8 cellular contexts compared by ENCODE assay signal in the genomic region with DNA sequence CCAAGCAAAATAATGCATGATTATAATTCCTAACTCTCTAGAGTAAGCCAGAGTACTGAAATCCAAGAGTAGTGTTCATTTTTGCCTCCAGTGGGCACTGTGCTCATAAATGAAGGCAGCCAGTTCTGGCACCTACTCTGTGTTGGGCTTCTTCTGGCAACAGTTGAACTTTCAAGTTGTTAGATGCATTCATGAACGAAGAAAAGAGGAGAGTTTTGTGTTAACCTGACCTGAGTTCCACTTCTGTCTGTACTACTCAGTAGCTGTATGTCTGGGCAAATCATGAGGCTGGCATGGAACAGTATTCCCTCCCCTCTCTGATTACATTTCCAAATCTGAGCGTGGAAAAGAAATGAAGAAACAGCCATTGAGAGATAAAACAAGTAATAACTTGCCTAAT. TPM values are rescaled to one million over a fixed set of nuclear protein-coding genes. Genes with fewer than 3 reads are reported as not detected.
DNase-seq lines count a peak whose midpoint lies in the region; ATAC-seq and TF ChIP-seq lines count a peak whose summit lies in the region.

No MANE protein-coding gene starts in this region.

- no peak overlapping the region for H3K4me3 Mint-ChIP-seq in chondrocyte (ENCODE audit: unreplicated experiment)
- H3K4me3 Mint-ChIP-seq in T-helper 2 cell treated with Interferon-gamma antibody and Interleukin-4, amounts not matched to agents 5 μg/mL and 100 μg/mL, for 36 hours: no peak overlapping the region

- peak; percentile 64 for TF ChIP-seq CTCF in LNCAP (IDR thresholded peaks at IDR 0.05)
- TF ChIP-seq CTCF in chondrocyte (IDR thresholded peaks at IDR 0.05): peak; percentile 83

- no peaks in the 10 kb centered on the region for H3K27me3 Mint-ChIP-seq in chondrocyte (ENCODE audit: low read depth)
- peaks cover 2% of the 10 kb centered on the region for H3K27me3 Mint-ChIP-seq in T-helper 2 cell treated with Interferon-gamma antibody and Interleukin-4, amounts not matched to agents 5 μg/mL and 100 μg/mL, for 36 hours (ENCODE audit: low read depth)

- H3K4me1 Mint-ChIP-seq in chondrocyte (ENCODE audit: low read depth): peaks cover 13% of the 10 kb centered on the region
- no peaks in the 10 kb centered on the region for H3K4me1 Mint-ChIP-seq in T-helper 2 cell treated with Interferon-gamma antibody and Interleukin-4, amounts not matched to agents 5 μg/mL and 100 μg/mL, for 36 hours (ENCODE audit: low read depth)

- H3K27ac Mint-ChIP-seq in chondrocyte (ENCODE audit: unreplicated experiment): no peak overlapping the region
- no peak overlapping the region for H3K27ac Mint-ChIP-seq in T-helper 2 cell treated with Interferon-gamma antibody and Interleukin-4, amounts not matched to agents 5 μg/mL and 100 μg/mL, for 36 hours

- no peak for ATAC-seq in HG02678 (IDR thresholded peaks at IDR 0.05; ENCODE audit: unreplicated experiment)

- H3K36me3 Mint-ChIP-seq in chondrocyte (ENCODE audit: low read depth): no peaks in the 10 kb centered on the region
- H3K36me3 Mint-ChIP-seq in T-helper 2 cell treated with Interferon-gamma antibody and Interleukin-4, amounts not matched to agents 5 μg/mL and 100 μg/mL, for 36 hours (ENCODE audit: low read depth): no peaks in the 10 kb centered on the region

- no peaks in the 10 kb centered on the region for H3K9me3 Mint-ChIP-seq in chondrocyte (ENCODE audit: low read depth)
- H3K9me3 Mint-ChIP-seq in T-helper 2 cell treated with Interferon-gamma antibody and Interleukin-4, amounts not matched to agents 5 μg/mL and 100 μg/mL, for 36 hours: no peaks in the 10 kb centered on the region

- peak; percentile 16 for DNase-seq in SKM-1 treated with dmso at 0.1 percent for 144 hours (lab: John Stamatoyannopoulos, UW; ENCODE audit: unreplicated experiment)
- no peak for DNase-seq in SKM-1 (lab: John Stamatoyannopoulos, UW; ENCODE audit: unreplicated experiment)
- no peak for DNase-seq in chondrocyte (ENCODE audit: low spot score)
- peak; percentile 31 for DNase-seq in mucosa of gallbladder (ENCODE audit: low spot score)
- DNase-seq in activated effector memory CD4-positive, alpha-beta T cell treated with anti-CD3 and anti-CD28 coated beads, Interleukin-2, amount 50 U/mL, for 16 hours: no peak
- DNase-seq in T-helper 2 cell treated with Interferon-gamma antibody and Interleukin-4, amounts not matched to agents 5 μg/mL and 100 μg/mL, for 36 hours (ENCODE audit: low spot score): no peak

RNA-seq across cellular contexts. Expression of a gene that starts 20.3 kb away (rescaled TPM):
- total RNA-seq in chondrocyte: 2.8 to 34.3 TPM (median 3.8 TPM) in 3 replicates
- total RNA-seq in mucosa of gallbladder: 8.4 TPM

Comparison
In these comparisons a context has a peak if more than half of its experiments do, and no peak if none do; other contexts are left out.
1. DNase-seq: peak in SKM-1 treated with dmso at 0.1 percent for 144 hours (single experiment) and mucosa of gallbladder (single experiment); none in SKM-1 (single experiment), chondrocyte (single experiment), activated effector memory CD4-positive, alpha-beta T cell treated with anti-CD3 and anti-CD28 coated beads, Interleukin-2, amount 50 U/mL, for 16 hours (single experiment) and T-helper 2 cell treated with Interferon-gamma antibody and Interleukin-4, amounts not matched to agents 5 μg/mL and 100 μg/mL, for 36 hours (single experiment).